Comparison of ENCODE assay signal across 33 cellular contexts in the genomic region with DNA sequence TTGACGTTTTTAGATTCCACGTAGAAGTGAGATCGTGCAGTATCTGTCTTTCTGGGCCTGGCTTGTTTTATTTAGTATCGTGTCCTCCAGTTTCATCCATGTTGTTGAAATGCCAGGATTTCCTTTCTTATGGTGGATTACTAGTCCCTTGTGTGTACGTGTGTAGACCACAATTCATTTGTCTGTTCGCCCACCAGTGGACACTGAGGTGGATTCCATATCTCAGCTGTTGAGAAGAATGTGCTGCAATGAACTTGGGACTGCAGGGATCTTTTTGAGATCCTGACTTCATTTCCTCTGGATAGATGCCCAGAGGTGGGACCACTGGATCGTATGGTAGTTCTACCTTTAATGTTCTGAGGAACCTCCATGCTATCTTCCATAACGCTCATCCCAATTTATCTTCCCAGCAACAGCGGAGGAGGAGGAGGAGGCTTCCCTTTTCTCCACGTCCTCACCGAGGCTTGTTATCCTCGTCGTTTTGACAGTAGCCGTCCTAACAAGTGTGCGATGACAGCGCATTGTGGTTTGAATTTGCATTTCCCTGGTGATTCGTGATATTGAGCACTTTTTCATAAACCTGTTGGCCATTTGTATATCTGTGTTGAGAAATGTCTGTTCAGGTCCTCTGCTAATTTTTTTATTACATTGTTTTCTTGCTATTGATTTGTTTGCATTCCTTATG.
"Had no signal": no experiment of that assay in that cellular context is flagged by ENCODE, and none has a peak within 500 bp of the region (broad histone marks: within the 10 kb centered on the region; RNA-seq: fewer than 3 reads in every experiment).

No MANE protein-coding gene starts in this region.

- H3K9me3 ChIP-seq: adrenal gland, body of pancreas, colonic mucosa, esophagus squamous epithelium, gastroesophageal sphincter had no signal

- H3K4me1 ChIP-seq: adrenal gland, body of pancreas, colonic mucosa, esophagus squamous epithelium, gastroesophageal sphincter had no signal

- H3K4me3 ChIP-seq: adrenal gland, body of pancreas, cardiac muscle cell, colonic mucosa, esophagus squamous epithelium, gastroesophageal sphincter had no signal

- DNase-seq: activated CD4-positive, alpha-beta memory T cell treated with anti-CD3 and anti-CD28 coated beads for 36 hours; activated CD4-positive, alpha-beta T cell treated with anti-CD3 and anti-CD28 coated beads for 36 hours; activated CD4-positive, alpha-beta T cell treated with anti-CD3 and anti-CD28 coated beads, Interleukin-2, amount 10 ng/mL, durations not matched to agents 24 days and 14 days; activated CD4-positive, CD25-positive, alpha-beta regulatory T cell; activated CD4-positive, CD25-positive, alpha-beta regulatory T cell treated with anti-CD3 and anti-CD28 coated beads, Interleukin-2, amount 50 U/mL, for 72 hours; activated CD8-positive, alpha-beta memory T cell treated with anti-CD3 and anti-CD28 coated beads, Interleukin-2, amount 10 ng/mL, durations not matched to agents 7 days and 5 days; activated CD8-positive, alpha-beta memory T cell treated with anti-CD3 and anti-CD28 coated beads, Interleukin-2, amount 50 U/mL, for 4 hours; activated CD8-positive, alpha-beta T cell treated with anti-CD3 and anti-CD28 coated beads, Interleukin-2, amount 10 ng/mL, durations not matched to agents 7 days and 5 days; activated effector memory CD4-positive, alpha-beta T cell treated with anti-CD3 and anti-CD28 coated beads, Interleukin-2, amount 50 U/mL, for 16 hours; activated naive CD4-positive, alpha-beta T cell treated with anti-CD3 and anti-CD28 coated beads for 36 hours; activated naive CD8-positive, alpha-beta T cell treated with anti-CD3 and anti-CD28 coated beads for 36 hours; activated naive CD8-positive, alpha-beta T cell treated with anti-CD3 and anti-CD28 coated beads, Interleukin-2, amount 50 U/mL, for 24 hours; activated T-cell treated with anti-CD3 and anti-CD28 coated beads, Interleukin-2, amount 50 U/mL, for 1 hour; activated T-cell treated with anti-CD3 and anti-CD28 coated beads, Interleukin-2, amount 50 U/mL, for 48 hours; adrenal gland; amygdala; aorta; body of pancreas; central memory CD4-positive, alpha-beta T cell; cerebellar nuclear complex; colonic mucosa; effector CD8-positive, alpha-beta T cell; esophagus squamous epithelium; foreskin melanocyte; T-helper 2 cell had no signal

- H3K27me3 Mint-ChIP-seq: activated CD4-positive, alpha-beta memory T cell treated with anti-CD3 and anti-CD28 coated beads for 36 hours; activated CD4-positive, alpha-beta T cell treated with anti-CD3 and anti-CD28 coated beads for 36 hours; activated CD4-positive, alpha-beta T cell treated with anti-CD3 and anti-CD28 coated beads, Interleukin-2, amount 10 ng/mL, durations not matched to agents 24 days and 14 days; activated CD8-positive, alpha-beta memory T cell treated with anti-CD3 and anti-CD28 coated beads, Interleukin-2, amount 10 ng/mL, durations not matched to agents 7 days and 5 days; activated naive CD4-positive, alpha-beta T cell treated with anti-CD3 and anti-CD28 coated beads, Interleukin-2, amount 50 U/mL, for 24 hours; activated naive CD8-positive, alpha-beta T cell treated with anti-CD3 and anti-CD28 coated beads for 36 hours; activated naive CD8-positive, alpha-beta T cell treated with anti-CD3 and anti-CD28 coated beads, Interleukin-2, amount 50 U/mL, for 24 hours had no signal

- H3K27ac Mint-ChIP-seq: activated CD4-positive, alpha-beta memory T cell treated with anti-CD3 and anti-CD28 coated beads for 36 hours; activated CD4-positive, alpha-beta T cell treated with anti-CD3 and anti-CD28 coated beads for 36 hours; activated CD4-positive, alpha-beta T cell treated with anti-CD3 and anti-CD28 coated beads, Interleukin-2, amount 10 ng/mL, durations not matched to agents 24 days and 14 days; activated CD8-positive, alpha-beta memory T cell treated with anti-CD3 and anti-CD28 coated beads, Interleukin-2, amount 10 ng/mL, durations not matched to agents 7 days and 5 days; activated CD8-positive, alpha-beta T cell treated with anti-CD3 and anti-CD28 coated beads, Interleukin-2, amount 10 ng/mL, durations not matched to agents 7 days and 5 days; activated naive CD4-positive, alpha-beta T cell treated with anti-CD3 and anti-CD28 coated beads for 36 hours; activated naive CD4-positive, alpha-beta T cell treated with anti-CD3 and anti-CD28 coated beads, Interleukin-2, amount 50 U/mL, for 24 hours; activated naive CD8-positive, alpha-beta T cell treated with anti-CD3 and anti-CD28 coated beads for 36 hours; activated naive CD8-positive, alpha-beta T cell treated with anti-CD3 and anti-CD28 coated beads, Interleukin-2, amount 50 U/mL, for 24 hours; activated T-helper 1 cell treated with anti-CD3 and anti-CD28 coated beads, Interleukin-12 subunit alpha, Interleukin-12 subunit beta, Interleukin-2, Interleukin-4 antibody, amounts not matched to agents 30 ng/mL and 10 ng/mL and 1 ng/mL, durations not matched to agents 14 hours and 24 hours and 36 hours; activated T-helper 2 cell treated with anti-CD3 and anti-CD28 coated beads, Interferon-gamma antibody, Interleukin-2, Interleukin-4, amounts not matched to agents 10 μg/mL and 5 μg/mL and 100 μg/mL, durations not matched to agents 14 hours and 24 hours and 36 hours had no signal

- H3K36me3 Mint-ChIP-seq: activated CD4-positive, alpha-beta memory T cell treated with anti-CD3 and anti-CD28 coated beads for 36 hours; activated CD8-positive, alpha-beta memory T cell treated with anti-CD3 and anti-CD28 coated beads, Interleukin-2, amount 10 ng/mL, durations not matched to agents 7 days and 5 days; activated naive CD4-positive, alpha-beta T cell treated with anti-CD3 and anti-CD28 coated beads, Interleukin-2, amount 50 U/mL, for 24 hours; activated naive CD8-positive, alpha-beta T cell treated with anti-CD3 and anti-CD28 coated beads for 36 hours had no signal

- H3K27ac ChIP-seq: adrenal gland, body of pancreas, cardiac muscle cell, colonic mucosa, epithelial cell of prostate, esophagus squamous epithelium, gastroesophageal sphincter had no signal

- H3K4me1 Mint-ChIP-seq: activated CD4-positive, alpha-beta T cell treated with anti-CD3 and anti-CD28 coated beads for 36 hours; activated CD4-positive, alpha-beta T cell treated with anti-CD3 and anti-CD28 coated beads, Interleukin-2, amount 10 ng/mL, durations not matched to agents 24 days and 14 days; activated CD8-positive, alpha-beta memory T cell treated with anti-CD3 and anti-CD28 coated beads, Interleukin-2, amount 10 ng/mL, durations not matched to agents 7 days and 5 days; activated naive CD4-positive, alpha-beta T cell treated with anti-CD3 and anti-CD28 coated beads, Interleukin-2, amount 50 U/mL, for 24 hours; activated naive CD8-positive, alpha-beta T cell treated with anti-CD3 and anti-CD28 coated beads for 36 hours; activated naive CD8-positive, alpha-beta T cell treated with anti-CD3 and anti-CD28 coated beads, Interleukin-2, amount 50 U/mL, for 24 hours had no signal

- FAIRE-seq: endometrium, endothelial cell of umbilical vein had no signal

- H3K4me3 Mint-ChIP-seq: activated CD4-positive, alpha-beta memory T cell treated with anti-CD3 and anti-CD28 coated beads for 36 hours; activated CD4-positive, alpha-beta T cell treated with anti-CD3 and anti-CD28 coated beads for 36 hours; activated CD4-positive, alpha-beta T cell treated with anti-CD3 and anti-CD28 coated beads, Interleukin-2, amount 10 ng/mL, durations not matched to agents 24 days and 14 days; activated CD8-positive, alpha-beta memory T cell treated with anti-CD3 and anti-CD28 coated beads, Interleukin-2, amount 10 ng/mL, durations not matched to agents 7 days and 5 days; activated CD8-positive, alpha-beta T cell treated with anti-CD3 and anti-CD28 coated beads, Interleukin-2, amount 10 ng/mL, durations not matched to agents 7 days and 5 days; activated naive CD4-positive, alpha-beta T cell treated with anti-CD3 and anti-CD28 coated beads for 36 hours; activated naive CD4-positive, alpha-beta T cell treated with anti-CD3 and anti-CD28 coated beads, Interleukin-2, amount 50 U/mL, for 24 hours; activated naive CD8-positive, alpha-beta T cell treated with anti-CD3 and anti-CD28 coated beads for 36 hours; activated naive CD8-positive, alpha-beta T cell treated with anti-CD3 and anti-CD28 coated beads, Interleukin-2, amount 50 U/mL, for 24 hours; activated T-helper 1 cell treated with anti-CD3 and anti-CD28 coated beads, Interleukin-12 subunit alpha, Interleukin-12 subunit beta, Interleukin-2, Interleukin-4 antibody, amounts not matched to agents 30 ng/mL and 10 ng/mL and 1 ng/mL, durations not matched to agents 14 hours and 24 hours and 36 hours had no signal

- H3K36me3 ChIP-seq: adrenal gland, cardiac muscle cell, colonic mucosa, esophagus squamous epithelium, gastroesophageal sphincter had no signal

- H3K9me3 Mint-ChIP-seq: activated CD4-positive, alpha-beta memory T cell treated with anti-CD3 and anti-CD28 coated beads for 36 hours; activated CD4-positive, alpha-beta T cell treated with anti-CD3 and anti-CD28 coated beads, Interleukin-2, amount 10 ng/mL, durations not matched to agents 24 days and 14 days; activated naive CD4-positive, alpha-beta T cell treated with anti-CD3 and anti-CD28 coated beads, Interleukin-2, amount 50 U/mL, for 24 hours; activated naive CD8-positive, alpha-beta T cell treated with anti-CD3 and anti-CD28 coated beads for 36 hours; activated T-helper 2 cell treated with anti-CD3 and anti-CD28 coated beads, Interferon-gamma antibody, Interleukin-2, Interleukin-4, amounts not matched to agents 10 μg/mL and 5 μg/mL and 100 μg/mL, durations not matched to agents 14 hours and 24 hours and 36 hours had no signal

- H3K27me3 ChIP-seq: adrenal gland, body of pancreas, cardiac muscle cell, colonic mucosa had no signal
